1 cellular context compared by ENCODE assay signal in the genomic region with DNA sequence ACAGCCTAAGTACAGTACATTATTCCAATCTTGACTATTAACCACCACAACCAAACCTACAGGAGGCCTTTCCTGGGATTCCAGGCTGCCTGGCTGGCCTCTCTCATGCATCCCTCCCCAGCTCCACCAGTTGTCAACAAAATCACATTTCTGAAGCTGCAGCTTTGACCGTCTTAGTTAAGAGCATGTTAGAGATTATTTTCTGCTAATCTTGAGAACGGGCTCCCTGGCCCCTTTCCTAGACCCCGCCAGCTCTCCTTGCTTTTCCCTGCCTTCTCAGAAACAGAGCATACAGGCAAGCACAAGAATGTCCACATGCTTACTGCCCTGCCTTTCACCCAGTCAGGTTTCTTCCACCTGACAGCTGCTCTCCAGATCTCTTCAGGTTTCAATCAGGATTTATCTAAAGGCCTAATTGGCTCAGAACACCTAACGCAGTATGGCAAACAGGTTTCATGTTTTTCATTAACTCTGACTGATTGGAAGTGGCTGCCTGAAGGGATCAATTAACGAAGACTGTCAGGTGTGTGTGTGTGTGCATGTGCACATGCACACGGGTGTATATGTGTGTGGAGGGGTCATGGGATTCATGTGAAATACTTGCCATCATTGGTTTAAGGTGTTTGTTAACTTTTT.
TF ChIP-seq lines count a peak whose summit lies in the region.

No MANE protein-coding gene starts in this region.

TF ChIP-seq in SK-N-SH treated with all-trans-retinoic acid at 6 μM for 48 hours, 23 proteins besides CTCF, POLR2A, EP300 and RAD21 (continued from another document):
- TF ChIP-seq TCF4 (CRISPR knock-in tag; IDR thresholded peaks at IDR 0.05; ENCODE audit: borderline replicate concordance), result no peak
TF ChIP-seq in SK-N-SH treated with all-trans-retinoic acid at 6 μM for 48 hours: peak in this region for 0.
